In the genomic region with DNA sequence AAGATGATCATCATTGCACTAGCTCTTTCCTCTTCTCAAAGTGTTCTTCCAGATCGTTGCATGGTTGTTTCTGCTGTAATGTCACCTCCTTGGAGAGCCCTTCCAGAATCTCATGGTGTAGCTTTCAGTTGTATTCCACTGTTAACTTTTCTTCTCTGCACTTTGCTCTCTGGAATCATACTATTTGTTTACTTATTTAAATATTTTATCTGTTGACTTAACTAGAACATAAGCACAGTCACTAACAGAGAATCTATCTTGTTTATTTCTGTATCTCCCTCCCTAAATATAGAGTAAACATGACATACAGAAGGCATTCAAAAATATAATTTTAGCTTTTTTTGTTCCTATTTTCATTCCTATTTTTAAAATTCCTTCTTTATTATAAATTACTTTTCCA, we compare ENCODE assay signal across 20 cellular contexts.
"Had no signal": no experiment of that assay in that cellular context is flagged by ENCODE, and none has a peak within 500 bp of the region (broad histone marks: within the 10 kb centered on the region; RNA-seq: fewer than 3 reads in every experiment).

No MANE protein-coding gene starts in this region.

- H3K27ac Mint-ChIP-seq: dendritic cell treated with granulocyte-macrophage colony-stimulating factor and Interleukin-4, amounts not matched to agents 40 ng/mL and 50 ng/mL, for 4 days; nephron; stimulated activated naive B cell treated with anti-CD40 and anti-IgM and Interleukin-4, amounts not matched to agents 10 μg/mL and 1 μg/mL and 100 μg/mL, for 72 hours had no signal

- H3K36me3 Mint-ChIP-seq: naive B cell; stimulated activated naive B cell treated with anti-CD40 and anti-IgM and Interleukin-4, amounts not matched to agents 10 μg/mL and 1 μg/mL and 100 μg/mL, for 72 hours had no signal

- H3K27me3 Mint-ChIP-seq: dendritic cell treated with granulocyte-macrophage colony-stimulating factor and Interleukin-4, amounts not matched to agents 40 ng/mL and 50 ng/mL, for 4 days; naive B cell; stimulated activated naive B cell treated with anti-CD40 and anti-IgM and Interleukin-4, amounts not matched to agents 10 μg/mL and 1 μg/mL and 100 μg/mL, for 72 hours had no signal

- H3K9me3 ChIP-seq: esophagus squamous epithelium, psoas muscle, stomach, thoracic aorta, transverse colon had no signal

- H3K36me3 ChIP-seq: esophagus squamous epithelium, stomach, thoracic aorta, transverse colon had no signal

- H3K4me3 ChIP-seq: esophagus squamous epithelium, psoas muscle, stomach, thoracic aorta, transverse colon had no signal

- H3K9me3 Mint-ChIP-seq: dendritic cell treated with granulocyte-macrophage colony-stimulating factor and Interleukin-4, amounts not matched to agents 40 ng/mL and 50 ng/mL, for 4 days; nephron; stimulated activated naive B cell treated with anti-CD40 and anti-IgM and Interleukin-4, amounts not matched to agents 10 μg/mL and 1 μg/mL and 100 μg/mL, for 72 hours had no signal

- DNase-seq: cerebellar nuclear complex; esophagus squamous epithelium; foreskin fibroblast; hypothalamus; islet precursor cell; left ventricle myocardium superior; naive B cell; psoas muscle; retina; stimulated activated CD4-positive, alpha-beta T cell treated with anti-CD3 and anti-CD28 coated beads, Interleukin-2, amount 100 ng/mL, for 24 hours; stimulated activated CD4-positive, alpha-beta T cell treated with anti-CD3 and anti-CD28 coated beads, Interleukin-4, amount 100 ng/mL, for 4 hours; stimulated activated naive B cell treated with anti-CD40 and anti-IgM and Interleukin-4, amounts not matched to agents 10 μg/mL and 1 μg/mL and 100 μg/mL, for 72 hours; stomach; substantia nigra; transverse colon had no signal

- ATAC-seq: psoas muscle; sciatic nerve; stimulated activated naive B cell treated with anti-CD40 and anti-IgM and Interleukin-4, amounts not matched to agents 10 μg/mL and 1 μg/mL and 100 μg/mL, for 72 hours had no signal

- FAIRE-seq: colon had no signal

- H3K4me1 Mint-ChIP-seq: naive B cell; nephron; stimulated activated naive B cell treated with anti-CD40 and anti-IgM and Interleukin-4, amounts not matched to agents 10 μg/mL and 1 μg/mL and 100 μg/mL, for 72 hours had no signal

- H3K27ac ChIP-seq: esophagus squamous epithelium, psoas muscle, stomach, thoracic aorta, transverse colon had no signal

- H3K4me3 Mint-ChIP-seq: dendritic cell treated with granulocyte-macrophage colony-stimulating factor and Interleukin-4, amounts not matched to agents 40 ng/mL and 50 ng/mL, for 4 days; nephron; stimulated activated naive B cell treated with anti-CD40 and anti-IgM and Interleukin-4, amounts not matched to agents 10 μg/mL and 1 μg/mL and 100 μg/mL, for 72 hours had no signal

- H3K27me3 ChIP-seq: esophagus squamous epithelium, stomach, transverse colon had no signal

- H3K4me1 ChIP-seq: esophagus squamous epithelium, psoas muscle, transverse colon had no signal
